In genomic region chr6:113805836-113806500, GRCh38 we compare ENCODE assay signal across 27 cellular contexts. TPM values are rescaled to one million over a fixed set of nuclear protein-coding genes. Genes with fewer than 3 reads are reported as not detected.
DNase-seq lines count a peak whose midpoint lies in the region; ATAC-seq and TF ChIP-seq lines count a peak whose summit lies in the region.
"Had no signal": no experiment of that assay in that cellular context is flagged by ENCODE, and none has a peak within 500 bp of the region (broad histone marks: within the 10 kb centered on the region; RNA-seq: fewer than 3 reads in every experiment).

No MANE protein-coding gene starts in this region.

- no peaks in the 10 kb centered on the region for H3K4me1 ChIP-seq in colonic mucosa
- H3K4me1 ChIP-seq in spleen, result peaks cover 7 to 53% (median 30%) of the 10 kb centered on the region in 6 donors
- H3K4me1 ChIP-seq: suprapubic skin had no signal

- peak overlapping the region; percentile 25 for H3K27ac ChIP-seq in colonic mucosa
- H3K27ac ChIP-seq in spleen, result peak overlapping the region in 7 of 8 donors; percentile 0 to 81 (median 62)
- H3K27ac ChIP-seq: epithelial cell of prostate, hepatocyte, PC-9, suprapubic skin, WERI-Rb-1 had no signal

- no peak for TF ChIP-seq POLR2A in spleen (IDR thresholded peaks at IDR 0.05)

- no peaks in the 10 kb centered on the region for H3K27me3 ChIP-seq in colonic mucosa
- H3K27me3 ChIP-seq in spleen (replicated peaks in 1 of 7), result no peaks in the 10 kb centered on the region
- H3K27me3 ChIP-seq: hepatocyte, suprapubic skin had no signal

- TF ChIP-seq CTCF in colonic mucosa (IDR thresholded peaks at IDR 0.05) (no peak), spleen (IDR thresholded peaks at IDR 0.05 in 8 of 11, conservative IDR thresholded peaks at IDR 0.05 in 3 of 11) (no peak)

- no peak for ATAC-seq in HG03095 (IDR thresholded peaks at IDR 0.05; ENCODE audit: unreplicated experiment)
- ATAC-seq: activated naive CD8-positive, alpha-beta T cell treated with anti-CD3 and anti-CD28 coated beads, Interleukin-2, amount 50 U/mL, for 24 hours; K562 had no signal

- no peaks in the 10 kb centered on the region for H3K36me3 ChIP-seq in colonic mucosa
- H3K36me3 ChIP-seq in spleen, result no peaks in the 10 kb centered on the region
- H3K36me3 ChIP-seq: suprapubic skin, WERI-Rb-1 had no signal

- no peaks in the 10 kb centered on the region for H3K9me3 ChIP-seq in colonic mucosa
- no peaks in the 10 kb centered on the region for H3K9me3 ChIP-seq in spleen
- H3K9me3 ChIP-seq: Caco-2, suprapubic skin had no signal

- DNase-seq in LHCN-M2 (ENCODE audit: low read depth), result peak; percentile 53
- no peak for DNase-seq in colonic mucosa
- peak; percentile 55 for DNase-seq in medulla oblongata (ENCODE audit: extremely low spot score)
- DNase-seq in spleen, result no peak
- no peak for DNase-seq in stimulated activated CD4-positive, alpha-beta T cell treated with anti-CD3 and anti-CD28 coated beads, Interleukin-4, amount 100 ng/mL, for 1 hour
- DNase-seq in ecto neural progenitor cell (ENCODE audit: low spot score), result no peak
- DNase-seq in KBM-7, result no peak
- DNase-seq: activated CD4-positive, alpha-beta T cell treated with anti-CD3 and anti-CD28 coated beads, Interleukin-2, amount 50 U/mL, for 1 hour; activated naive CD8-positive, alpha-beta T cell treated with anti-CD3 and anti-CD28 coated beads, Interleukin-2, amount 50 U/mL, for 24 hours; activated T-cell treated with anti-CD3 and anti-CD28 coated beads, Interleukin-2, amount 50 U/mL, for 4 hours; Caco-2; cerebellar nuclear complex; DND-41; left cardiac atrium; mesendoderm; NCI-H510A; occipital lobe; PC-9; SHP77; T-helper 9 cell; WERI-Rb-1 had no signal

- no peak overlapping the region for H3K9ac ChIP-seq in colonic mucosa (ENCODE audit: low read depth in 2 of 2, low read length in 2 of 2)

- H3K4me3 ChIP-seq in colonic mucosa (no peak overlapping the region), spleen (no peak overlapping the region)
- H3K4me3 ChIP-seq: hepatocyte, K562, PC-9, smooth muscle cell, suprapubic skin had no signal

- in situ Hi-C loops in KBM-7 (cut with MboI; ENCODE audit: low pct_unique_long_range_greater_than_20kb, low sequenced_read_pairs), result no loop called here

- intact Hi-C loops in colonic mucosa (cut with DNase I), result no loop called here
- intact Hi-C loops in spleen (cut with DNase I; ENCODE audit: low total_unique reads), result no loop called here

- 79 to 95% (median 89%) methylated on average over 6 of the region's 6 CpGs for WGBS in spleen, 5 donors

RNA-seq across cellular contexts. Expression of gene MARCKS, which starts 51.2 kb away (rescaled TPM):
- total RNA-seq in LHCN-M2 (2014; rRNA removed) (95.0 and 98.7 TPM in 2 replicates), colonic mucosa (100 to 1,000 TPM; 228 to 242 TPM), spleen (100 to 1,000 TPM in 3 of 7 donors, 10 to 100 TPM in 4; 56.2 to 119 (median 83.1) TPM)
- 85.7 TPM for polyA plus RNA-seq in LHCN-M2 (2012)
- 10 to 100 TPM; 43.4 to 65.1 (median 49.5) TPM for polyA plus RNA-seq in spleen

Comparison
In these comparisons a context has a peak if more than half of its experiments do, and no peak if none do; other contexts are left out.
1. DNase-seq: peak in LHCN-M2 (single experiment) and medulla oblongata (single experiment); none in colonic mucosa (single experiment), spleen (single experiment), stimulated activated CD4-positive, alpha-beta T cell treated with anti-CD3 and anti-CD28 coated beads, Interleukin-4, amount 100 ng/mL, for 1 hour (single experiment), ecto neural progenitor cell (single experiment) and KBM-7 (single experiment).